19 cellular contexts compared by ENCODE assay signal in the genomic region with DNA sequence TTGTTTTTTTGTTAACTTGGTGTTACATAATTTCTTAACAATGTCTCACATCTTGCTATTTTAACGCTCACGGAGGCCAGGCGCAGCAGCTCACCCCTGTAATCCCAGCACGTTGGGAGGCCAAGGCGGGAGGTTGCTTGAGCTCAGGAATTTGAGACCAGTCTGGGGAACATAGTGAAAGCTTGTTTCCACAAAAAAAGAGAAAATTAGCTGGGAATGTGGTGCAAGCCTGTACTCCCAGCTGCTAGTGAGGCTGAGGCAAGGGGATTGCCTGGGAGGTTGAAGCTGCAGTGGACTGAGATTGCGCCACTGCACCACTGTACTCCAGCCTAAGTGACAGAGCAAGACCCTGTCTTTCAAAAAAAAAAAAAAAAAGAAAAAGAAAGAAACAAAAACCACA.
"Had no signal": no experiment of that assay in that cellular context is flagged by ENCODE, and none has a peak within 500 bp of the region (broad histone marks: within the 10 kb centered on the region; RNA-seq: fewer than 3 reads in every experiment).

No MANE protein-coding gene starts in this region.

- H3K27me3 ChIP-seq: pancreas, right lobe of liver, stomach, thyroid gland had no signal

- DNase-seq: cortex of kidney; hypothalamus; left ventricle myocardium superior; lower lobe of right lung; natural killer cell; pancreas; right lobe of liver; stimulated activated CD4-positive, alpha-beta T cell treated with anti-CD3 and anti-CD28 coated beads, Interleukin-12 subunit alpha, Interleukin-12 subunit beta, amount 100 ng/mL, for 4 hours; stimulated activated CD4-positive, alpha-beta T cell treated with anti-CD3 and anti-CD28 coated beads, Interleukin-1b, Interleukin-23, amount 100 ng/mL, for 48 hours; stimulated activated CD4-positive, alpha-beta T cell treated with anti-CD3 and anti-CD28 coated beads, Interleukin-4, amount 100 ng/mL, for 1 hour; stimulated activated CD8-positive, alpha-beta memory T cell treated with anti-CD3 and anti-CD28 coated beads, Interleukin-4, amount 100 ng/mL, for 48 hours; stimulated activated naive CD4-positive, alpha-beta T cell; stomach; thyroid gland had no signal

- H3K27ac ChIP-seq: lower lobe of right lung, neutrophil, pancreas, right lobe of liver, stomach, thyroid gland had no signal

- H3K9me3 ChIP-seq: lower lobe of right lung, neutrophil, pancreas, right lobe of liver, stomach, thyroid gland had no signal

- H3K4me2 ChIP-seq: smooth muscle cell had no signal

- H3K4me3 ChIP-seq: lower lobe of right lung, pancreas, right lobe of liver, smooth muscle cell, stomach, thyroid gland had no signal

- H3K36me3 Mint-ChIP-seq: memory B cell, natural killer cell, type B pancreatic cell had no signal

- H3K4me1 ChIP-seq: pancreas, right lobe of liver, stomach had no signal

- H3K4me3 Mint-ChIP-seq: memory B cell, natural killer cell, neural crest cell, type B pancreatic cell had no signal

- H3K36me3 ChIP-seq: lower lobe of right lung, neutrophil, pancreas, right lobe of liver, stomach, thyroid gland had no signal

- H3K9me3 Mint-ChIP-seq: memory B cell, natural killer cell, neural crest cell, type B pancreatic cell had no signal

- H3K27me3 Mint-ChIP-seq: type B pancreatic cell had no signal

- H3K27ac Mint-ChIP-seq: memory B cell, natural killer cell, type B pancreatic cell had no signal
